18 cellular contexts compared by ENCODE assay signal in the genomic region with DNA sequence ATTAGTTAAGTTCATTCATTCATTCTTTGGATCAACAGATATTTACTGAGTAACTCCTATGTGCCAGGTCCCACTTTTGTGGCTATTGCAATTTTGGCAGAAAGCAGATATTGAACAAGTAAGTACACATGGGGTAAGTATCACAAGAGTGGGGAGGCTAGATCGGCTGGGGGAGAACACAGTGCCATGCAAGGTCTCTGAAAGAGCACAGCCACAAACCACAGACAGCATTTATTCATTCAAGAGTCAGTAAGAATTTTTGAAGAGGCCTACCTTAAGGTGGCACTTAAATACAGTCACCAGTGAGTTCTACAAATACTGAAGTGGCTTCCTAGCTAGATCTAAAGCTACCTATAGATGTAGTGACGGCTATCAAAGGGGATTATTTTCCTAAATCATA.
A peak's percentile ranks its signal among the peaks of the same experiment; 100 is the strongest.
DNase-seq lines count a peak whose midpoint lies in the region; ATAC-seq and TF ChIP-seq lines count a peak whose summit lies in the region.
"Had no signal": no experiment of that assay in that cellular context is flagged by ENCODE, and none has a peak within 500 bp of the region (broad histone marks: within the 10 kb centered on the region; RNA-seq: fewer than 3 reads in every experiment).

No MANE protein-coding gene starts in this region.

- H3K9me3 ChIP-seq in MM.1S (replicated peaks; ENCODE audit: insufficient read depth, low read length) = no peaks in the 10 kb centered on the region
- no peaks in the 10 kb centered on the region for H3K9me3 ChIP-seq in PC-3 (ENCODE audit: low read length)
- H3K9me3 ChIP-seq: colonic mucosa, stomach, tibial nerve had no signal

- CTCF ChIA-PET in PC-3 (lab: Charles Lee) = no interaction called here

- H3K27ac ChIP-seq in MM.1S (ENCODE audit: low read length) (no peak overlapping the region), PC-3 (ENCODE audit: low read length) (no peak overlapping the region)
- H3K27ac ChIP-seq: 22Rv1, colonic mucosa, stomach, tibial nerve had no signal

- H3K9me2 ChIP-seq in MM.1S (replicated peaks; ENCODE audit: insufficient read depth, low read length) (no peaks in the 10 kb centered on the region), PC-3 (replicated peaks; ENCODE audit: low read length) (no peaks in the 10 kb centered on the region)

- peak; percentile 26 for DNase-seq in DMS79 treated with DMSO at 0.1 percent for 48 hours (lab: John Stamatoyannopoulos, UW)
- DNase-seq in DMS79 (lab: John Stamatoyannopoulos, UW) = no peak
- peak; percentile 12 for DNase-seq in MM.1S
- peak; percentile 49 for DNase-seq in astrocyte of the hippocampus (ENCODE audit: low read depth, low spot score)
- peak; percentile 23 for DNase-seq in renal cortical epithelial cell (ENCODE audit: low read depth)
- DNase-seq in PC-3 = no peak
- DNase-seq in posterior cingulate gyrus = no peak
- DNase-seq: activated CD4-positive, CD25-positive, alpha-beta regulatory T cell; colonic mucosa; NCI-H2171 treated with DMSO at 0.1 percent for 48 hours; occipital lobe; retina; stimulated activated CD4-positive, alpha-beta T cell treated with anti-CD3 and anti-CD28 coated beads, Interleukin-4, amount 100 ng/mL, for 24 hours; stomach had no signal

- H3K4me1 ChIP-seq in MM.1S (ENCODE audit: low read length) (peaks cover 23% of the 10 kb centered on the region), PC-3 (ENCODE audit: insufficient read depth, low read length) (no peaks in the 10 kb centered on the region)
- H3K4me1 ChIP-seq: colonic mucosa had no signal

- POLR2A ChIA-PET in PC-3 (lab: Charles Lee; ENCODE audit: unreplicated experiment) = no interaction called here

- no peak overlapping the region for H3K4me3 ChIP-seq in MM.1S (ENCODE audit: low read length)
- H3K4me3 ChIP-seq in PC-3 (ENCODE audit: low read length) = no peak overlapping the region
- H3K4me3 ChIP-seq: colonic mucosa, GM23338, stomach, tibial nerve had no signal

- H3K79me2 ChIP-seq in MM.1S (ENCODE audit: low read length) (no peaks in the 10 kb centered on the region), PC-3 (ENCODE audit: low read length) (no peaks in the 10 kb centered on the region)

- no peak overlapping the region for H3K4me2 ChIP-seq in MM.1S (ENCODE audit: low read depth, low read length)
- H3K4me2 ChIP-seq in PC-3 (ENCODE audit: low read length) = no peak overlapping the region
- H3K4me2 ChIP-seq: GM23338 had no signal

- no peaks in the 10 kb centered on the region for H3K36me3 ChIP-seq in MM.1S (replicated peaks; ENCODE audit: insufficient read depth, low read length)
- no peaks in the 10 kb centered on the region for H3K36me3 ChIP-seq in PC-3 (ENCODE audit: low read depth, low read length)
- H3K36me3 ChIP-seq: colonic mucosa, stomach, tibial nerve had no signal

- H3F3A ChIP-seq in MM.1S (ENCODE audit: insufficient read depth, low read length) = no peaks in the 10 kb centered on the region
- H3F3A ChIP-seq in PC-3 (ENCODE audit: low read length, unreplicated experiment) = no peaks in the 10 kb centered on the region

- H2AFZ ChIP-seq in MM.1S (ENCODE audit: low read length) = no peak overlapping the region
- H2AFZ ChIP-seq in PC-3 (ENCODE audit: low read length) = no peak overlapping the region

- no peaks in the 10 kb centered on the region for H4K20me1 ChIP-seq in MM.1S (ENCODE audit: insufficient read depth, low read length)
- H4K20me1 ChIP-seq in PC-3 (ENCODE audit: low read length) = no peaks in the 10 kb centered on the region

- H3K9ac ChIP-seq in MM.1S (ENCODE audit: low read length) = no peak overlapping the region
- no peak overlapping the region for H3K9ac ChIP-seq in PC-3 (ENCODE audit: low read length)

- no peak for TF ChIP-seq CTCF in MM.1S (IDR thresholded peaks at IDR 0.05; ENCODE audit: low read length)
- no peak for TF ChIP-seq CTCF in PC-3 (conservative IDR thresholded peaks at IDR 0.05; ENCODE audit: low read depth, low read length)

- BruUV-seq in PC-3 (replicated peaks; lab: Mats Ljungman, UMichigan) = no TSS peak

- intact Hi-C loops in PC-3 (cut with micrococcal nuclease) (no loop called here), posterior cingulate gyrus (cut with DNase I) (no loop called here)

- no peak for ATAC-seq in HG02981 (IDR thresholded peaks at IDR 0.05; ENCODE audit: unreplicated experiment)
- ATAC-seq in PC-3 = no peak
- ATAC-seq: GM23338 had no signal

- H3K27me3 ChIP-seq in MM.1S (replicated peaks; ENCODE audit: insufficient read depth, low read length) = no peaks in the 10 kb centered on the region
- H3K27me3 ChIP-seq in PC-3 (ENCODE audit: low read length) = no peaks in the 10 kb centered on the region
- H3K27me3 ChIP-seq: colonic mucosa, stomach, tibial nerve had no signal

Comparison
In these comparisons a context has a peak if more than half of its experiments do, and no peak if none do; other contexts are left out.
1. DNase-seq: peak in DMS79 treated with DMSO at 0.1 percent for 48 hours (single experiment), MM.1S (single experiment), astrocyte of the hippocampus (single experiment) and renal cortical epithelial cell (single experiment); none in DMS79 (single experiment), PC-3 (single experiment) and posterior cingulate gyrus (0 of 10).